15 cellular contexts compared by ENCODE assay signal in the genomic region with DNA sequence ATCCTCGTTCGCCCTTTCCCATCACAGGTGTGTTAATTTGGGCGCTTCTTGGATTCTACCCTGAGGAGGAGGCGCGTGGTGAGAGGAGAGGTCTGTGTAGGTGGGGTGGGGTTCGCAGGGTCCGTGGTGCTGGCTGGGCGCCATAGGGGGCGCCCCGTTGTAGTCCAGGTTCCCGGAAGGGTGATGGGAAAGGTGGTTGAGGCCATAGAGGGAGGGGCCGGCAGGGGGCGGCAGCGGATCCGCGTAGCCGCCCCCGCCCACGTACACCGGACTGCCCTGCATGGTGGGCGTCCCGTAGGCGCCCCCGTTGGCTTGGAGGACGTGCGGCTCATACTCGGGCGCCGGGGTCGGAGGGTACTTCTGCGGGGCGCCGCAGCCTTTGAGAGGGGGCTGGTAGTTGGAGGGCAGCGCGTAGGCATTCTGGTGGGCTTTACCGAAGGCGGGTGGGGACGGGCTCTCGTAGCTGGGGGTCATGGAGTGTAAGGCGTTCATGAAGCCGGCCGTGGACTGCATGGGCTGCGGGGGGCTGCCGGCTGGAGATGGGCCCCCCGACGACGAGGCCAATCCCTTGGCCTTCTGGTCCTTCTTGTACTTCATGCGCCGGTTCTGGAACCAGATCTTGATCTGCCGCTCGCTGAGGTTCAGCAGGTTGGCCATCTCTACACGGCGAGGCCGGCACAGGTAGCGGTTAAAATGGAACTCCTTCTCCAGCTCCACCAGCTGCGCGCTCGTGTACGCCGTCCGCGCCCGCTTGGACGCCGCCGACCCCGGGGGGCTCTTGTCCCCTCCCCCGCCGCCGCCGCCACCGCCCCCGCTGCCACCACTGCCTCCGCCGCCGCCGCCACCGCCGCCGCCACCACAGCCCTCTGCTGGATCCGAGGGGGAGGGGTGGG. TPM values are rescaled to one million over a fixed set of nuclear protein-coding genes. Genes with fewer than 3 reads are reported as not detected.
A peak's percentile ranks its signal among the peaks of the same experiment; 100 is the strongest.
DNase-seq lines count a peak whose midpoint lies in the region; ATAC-seq and TF ChIP-seq lines count a peak whose summit lies in the region.
"Had no signal": no experiment of that assay in that cellular context is flagged by ENCODE, and none has a peak within 500 bp of the region (broad histone marks: within the 10 kb centered on the region; RNA-seq: fewer than 3 reads in every experiment).

No MANE protein-coding gene starts in this region.

- DNase-seq in WTC11 (ENCODE audit: low spot score) = peak; percentile 57
- no peak for DNase-seq in foreskin keratinocyte
- no peak for DNase-seq in progenitor cell of endocrine pancreas (ENCODE audit: low spot score, unreplicated experiment)
- DNase-seq in natural killer cell = no peak
- DNase-seq in cerebellum (ENCODE audit: low spot score) = no peak
- no peak for DNase-seq in erythroblast (lab: John Stamatoyannopoulos, UW)
- DNase-seq: CD8-positive, alpha-beta T cell; heart right ventricle; NCI-H1694 had no signal

- H3K27ac ChIP-seq in foreskin keratinocyte = no peak overlapping the region
- H3K27ac ChIP-seq: heart right ventricle had no signal

- CTCF ChIA-PET in WTC11 (lab: Charles Lee) = interaction anchor here (0.9 to 2.7 kb wide), 9 partner anchors 9 to 86 kb away, joined by 3 to 11 read pairs (median 3); a partner anchor contains a TSS

- POLR2A ChIA-PET in WTC11 (lab: Charles Lee) = no interaction called here

- peaks cover 56% of the 10 kb centered on the region for H3K4me1 ChIP-seq in ES-I3 (ENCODE audit: insufficient read depth, low read length)
- peaks cover 3% of the 10 kb centered on the region for H3K4me1 ChIP-seq in foreskin keratinocyte

- no peaks in the 10 kb centered on the region for H3K9me3 ChIP-seq in ES-I3 (ENCODE audit: control insufficient read depth, insufficient read depth, low read length)
- H3K9me3 ChIP-seq: heart right ventricle, mucosa of descending colon had no signal

- TF ChIP-seq POLR2A in erythroblast (IDR thresholded peaks at IDR 0.05; ENCODE audit: low read length) = no peak

- H3K27me3 Mint-ChIP-seq in WTC11 (ENCODE audit: low read depth) (peaks cover 100% of the 10 kb centered on the region; the same call in 1 of the 2 replicates), progenitor cell of endocrine pancreas (peaks cover 85% of the 10 kb centered on the region), natural killer cell (ENCODE audit: low read depth in 2 of 2) (peaks cover 0 to 8% of the 10 kb centered on the region in 2 donors)

- TF ChIP-seq CTCF in WTC11 (IDR thresholded peaks at IDR 0.05) = peak; percentile 53
- TF ChIP-seq CTCF in foreskin keratinocyte (conservative IDR thresholded peaks at IDR 0.05) = peak; percentile 16
- peak; percentile 49 for TF ChIP-seq CTCF in progenitor cell of endocrine pancreas (IDR thresholded peaks at IDR 0.05; ENCODE audit: unreplicated experiment)
- no peak for TF ChIP-seq CTCF in natural killer cell (IDR thresholded peaks at IDR 0.05)

- H3K36me3 Mint-ChIP-seq in WTC11 (no peaks in the 10 kb centered on the region), progenitor cell of endocrine pancreas (ENCODE audit: insufficient read depth) (peaks cover 10% of the 10 kb centered on the region), natural killer cell (no peaks in the 10 kb centered on the region)
- H3K36me3 Mint-ChIP-seq: CD8-positive, alpha-beta T cell had no signal

- peaks cover 97% of the 10 kb centered on the region for H3K27me3 ChIP-seq in foreskin keratinocyte

- H3K4me3 Mint-ChIP-seq in WTC11 (peak overlapping the region; percentile 52), progenitor cell of endocrine pancreas (ENCODE audit: low read depth) (peak overlapping the region; percentile 54), natural killer cell (no peak overlapping the region)
- H3K4me3 Mint-ChIP-seq: CD8-positive, alpha-beta T cell had no signal

- peak overlapping the region; percentile 62; the same call in 1 of the 2 replicates for H3K9ac ChIP-seq in ES-I3 (ENCODE audit: low read depth, low read length)

- intact Hi-C loops in natural killer cell (cut with micrococcal nuclease) = no loop called here

- H3K4me1 Mint-ChIP-seq in WTC11 = peaks cover 66% of the 10 kb centered on the region
- peaks cover 40% of the 10 kb centered on the region for H3K4me1 Mint-ChIP-seq in progenitor cell of endocrine pancreas (ENCODE audit: low read depth)
- peaks cover 39 to 47% of the 10 kb centered on the region in 2 donors for H3K4me1 Mint-ChIP-seq in natural killer cell

- no peaks in the 10 kb centered on the region for H3K36me3 ChIP-seq in ES-I3 (ENCODE audit: insufficient read depth, low read length)

- H3K27ac Mint-ChIP-seq in WTC11 = no peak overlapping the region
- no peak overlapping the region for H3K27ac Mint-ChIP-seq in progenitor cell of endocrine pancreas
- no peak overlapping the region for H3K27ac Mint-ChIP-seq in natural killer cell
- H3K27ac Mint-ChIP-seq: CD8-positive, alpha-beta T cell had no signal

- ATAC-seq in WTC11 (peak; percentile 32), foreskin keratinocyte (no peak), GM21367 (IDR thresholded peaks at IDR 0.05; ENCODE audit: unreplicated experiment) (no peak), natural killer cell (no peak)
- ATAC-seq: CD8-positive, alpha-beta T cell; heart right ventricle; mucosa of descending colon had no signal

- H3K9me3 Mint-ChIP-seq in WTC11 (no peaks in the 10 kb centered on the region), progenitor cell of endocrine pancreas (ENCODE audit: low read depth) (no peaks in the 10 kb centered on the region), natural killer cell (no peaks in the 10 kb centered on the region)
- H3K9me3 Mint-ChIP-seq: CD8-positive, alpha-beta T cell had no signal

TF ChIP-seq in WTC11, 78 proteins besides CTCF, POLR2A, EP300 and RAD21:
- TF ChIP-seq, protein P1, sequence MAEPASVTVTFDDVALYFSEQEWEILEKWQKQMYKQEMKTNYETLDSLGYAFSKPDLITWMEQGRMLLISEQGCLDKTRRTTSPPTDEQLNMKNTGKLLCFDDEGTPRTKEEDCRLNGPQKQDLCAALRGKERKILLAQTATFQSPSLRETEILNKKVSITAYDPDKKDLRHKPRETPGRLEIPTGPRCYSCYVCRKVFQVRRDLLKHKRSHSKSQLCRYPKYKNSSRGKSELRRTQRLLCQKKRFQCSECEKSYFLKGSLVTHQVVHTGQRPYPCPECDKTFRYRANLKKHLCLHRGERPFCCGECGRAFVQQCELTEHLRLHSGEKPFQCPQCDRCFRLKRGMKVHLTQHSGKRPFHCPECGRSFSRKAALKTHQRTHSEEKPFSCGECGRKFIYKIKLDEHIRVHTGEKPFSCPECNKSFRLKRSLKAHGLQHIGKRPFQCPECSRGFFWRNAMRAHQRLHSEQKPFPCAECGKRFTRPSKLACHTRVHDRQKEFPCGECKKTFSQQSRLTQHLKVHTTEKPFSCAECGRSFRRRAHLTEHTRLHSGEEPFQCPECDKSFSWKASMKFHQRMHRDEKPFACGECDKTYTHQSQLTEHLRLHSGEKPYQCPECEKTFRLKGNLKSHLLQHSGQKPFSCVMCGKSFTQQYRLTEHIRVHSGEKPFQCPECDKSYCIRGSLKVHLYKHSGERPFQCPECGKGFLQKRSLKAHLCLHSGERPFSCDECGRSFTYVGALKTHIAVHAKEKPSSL (CRISPR knock-in tag; conservative IDR thresholded peaks at IDR 0.05) = no peak
- TF ChIP-seq ZNF423 (CRISPR knock-in tag; IDR thresholded peaks at IDR 0.05) = peak; percentile 28; the same call in 1 of the 2 replicates

RNA-seq across cellular contexts. Expression of a gene that starts 5.7 kb away (rescaled TPM):
- total RNA-seq in WTC11 (2021) (1.3 to 3.7 TPM (median 2.0 TPM) in 3 replicates), foreskin keratinocyte (0.41 and 0.74 TPM in 2 replicates), progenitor cell of endocrine pancreas (15.2 and 19.8 TPM in 2 replicates), natural killer cell (10 to 100 TPM; 21.6 to 30.5 (median 24.7) TPM), cerebellum (not detected)
- 1.2 and 1.3 TPM in 2 replicates for polyA plus RNA-seq in foreskin keratinocyte

RNA-seq across cellular contexts. Expression of a gene that starts 19.7 kb away (rescaled TPM):
- total RNA-seq in WTC11 (2021) = 0.41 to 0.63 TPM (median 0.55 TPM) in 3 replicates
- not detected in 2 replicates for total RNA-seq in foreskin keratinocyte
- not detected in 2 replicates for polyA plus RNA-seq in foreskin keratinocyte
- 0.96 and 2.2 TPM in 2 replicates for total RNA-seq in progenitor cell of endocrine pancreas
- total RNA-seq in natural killer cell = not detected
- total RNA-seq in cerebellum = not detected
- total RNA-seq: CD8-positive, alpha-beta T cell; dermis microvascular lymphatic vessel endothelial cell; heart right ventricle; mucosa of descending colon; skeletal muscle tissue; T-helper 1 cell treated with Interleukin-12 subunit alpha and Interleukin-12 subunit beta and Interleukin-4 antibody, amounts not matched to agents 30 ng/mL and 1 ng/mL, for 36 hours had no signal
- polyA plus RNA-seq: heart right ventricle had no signal

RNA-seq across cellular contexts. Expression of a gene that starts 27.6 kb away (rescaled TPM):
- total RNA-seq in WTC11 (2021) = 0.04 TPM in 1 of 3 replicates, not detected in the others
- 0.03 and 0.04 TPM in 2 replicates for total RNA-seq in foreskin keratinocyte
- polyA plus RNA-seq in foreskin keratinocyte = 0.03 and 0.04 TPM in 2 replicates
- total RNA-seq in progenitor cell of endocrine pancreas = 3.4 and 6.0 TPM in 2 replicates
- total RNA-seq in natural killer cell = 1 to 10 TPM; 3.5 to 6.7 (median 5.7) TPM
- total RNA-seq in cerebellum = 0.09 TPM

RNA-seq across cellular contexts. Expression of a gene that starts 39.5 kb away (rescaled TPM):
- total RNA-seq in WTC11 (2021) (0.09 to 0.30 TPM (median 0.11 TPM) in 3 replicates), foreskin keratinocyte (0.04 and 0.48 TPM in 2 replicates), progenitor cell of endocrine pancreas (19.4 and 32.1 TPM in 2 replicates), natural killer cell (10 to 100 TPM in 2 of 3 donors, 1 to 10 TPM in 1; 7.9 to 15.6 (median 15.3) TPM), cerebellum (not detected)
- 0.02 and 0.09 TPM in 2 replicates for polyA plus RNA-seq in foreskin keratinocyte

RNA-seq across cellular contexts. Expression of a gene that starts 43.0 kb away (rescaled TPM):
- not detected in 3 replicates for total RNA-seq in WTC11 (2021)
- not detected in 2 replicates for total RNA-seq in foreskin keratinocyte
- polyA plus RNA-seq in foreskin keratinocyte = not detected in 2 replicates
- 2.1 and 5.6 TPM in 2 replicates for total RNA-seq in progenitor cell of endocrine pancreas
- total RNA-seq in natural killer cell = not detected
- total RNA-seq in cerebellum = not detected
- total RNA-seq: CD8-positive, alpha-beta T cell; skeletal muscle tissue had no signal
